Comparison of ENCODE assay signal across 26 cellular contexts in genomic region chr11:6640985-6641701, GRCh38.
"Had no signal": no experiment of that assay in that cellular context is flagged by ENCODE, and none has a peak within 500 bp of the region (broad histone marks: within the 10 kb centered on the region; RNA-seq: fewer than 3 reads in every experiment).

No MANE protein-coding gene starts in this region.

- H3K27me3 Mint-ChIP-seq: activated naive CD8-positive, alpha-beta T cell; activated T-cell treated with anti-CD3 and anti-CD28 coated beads, Interleukin-2, amount 50 U/mL, for 24 hours; activated T-helper 17 cell treated with anti-CD3 and anti-CD28 coated beads, Interleukin-2, amount 50 U/mL, for 72 hours; progenitor cell of endocrine pancreas; stimulated activated naive B cell treated with anti-CD40 and anti-IgM and Interleukin-4, amounts not matched to agents 10 μg/mL and 1 μg/mL and 100 μg/mL, for 72 hours had no signal

- H3K36me3 Mint-ChIP-seq: immature natural killer cell; stimulated activated naive B cell treated with anti-CD40 and anti-IgM and Interleukin-4, amounts not matched to agents 10 μg/mL and 1 μg/mL and 100 μg/mL, for 72 hours had no signal

- H3K9me3 Mint-ChIP-seq: activated T-cell treated with anti-CD3 and anti-CD28 coated beads, Interleukin-2, amount 50 U/mL, for 24 hours; activated T-helper 17 cell treated with anti-CD3 and anti-CD28 coated beads, Interleukin-2, amount 50 U/mL, for 72 hours; immature natural killer cell; stimulated activated naive B cell treated with anti-CD40 and anti-IgM and Interleukin-4, amounts not matched to agents 10 μg/mL and 1 μg/mL and 100 μg/mL, for 72 hours; T-helper 2 cell treated with Interferon-gamma antibody and Interleukin-4, amounts not matched to agents 5 μg/mL and 100 μg/mL, for 36 hours had no signal

- H3K4me1 Mint-ChIP-seq: activated T-helper 17 cell treated with anti-CD3 and anti-CD28 coated beads, Interleukin-2, amount 50 U/mL, for 72 hours; immature natural killer cell had no signal

- H3K27ac Mint-ChIP-seq: activated naive CD8-positive, alpha-beta T cell; activated T-cell treated with anti-CD3 and anti-CD28 coated beads, Interleukin-2, amount 50 U/mL, for 24 hours; activated T-helper 17 cell treated with anti-CD3 and anti-CD28 coated beads, Interleukin-2, amount 50 U/mL, for 72 hours; immature natural killer cell; progenitor cell of endocrine pancreas; stimulated activated naive B cell treated with anti-CD40 and anti-IgM and Interleukin-4, amounts not matched to agents 10 μg/mL and 1 μg/mL and 100 μg/mL, for 72 hours; T-helper 2 cell treated with Interferon-gamma antibody and Interleukin-4, amounts not matched to agents 5 μg/mL and 100 μg/mL, for 36 hours had no signal

- H3K9me3 ChIP-seq: adrenal gland, breast epithelium, gastroesophageal sphincter, left lung, mucosa of descending colon, SK-N-SH, upper lobe of left lung had no signal

- H3K9me2 ChIP-seq: SK-N-SH had no signal

- H3K27me3 ChIP-seq: adrenal gland, breast epithelium, gastroesophageal sphincter, left lung, upper lobe of left lung had no signal

- ATAC-seq: activated T-helper 17 cell treated with anti-CD3 and anti-CD28 coated beads, Interleukin-2, amount 50 U/mL, for 72 hours; gastroesophageal sphincter; left lung; mucosa of descending colon; stimulated activated naive B cell treated with anti-CD40 and anti-IgM and Interleukin-4, amounts not matched to agents 10 μg/mL and 1 μg/mL and 100 μg/mL, for 72 hours had no signal

- H3K4me2 ChIP-seq: SK-N-SH had no signal

- H3K36me3 ChIP-seq: adrenal gland, breast epithelium had no signal

- DNase-seq: activated CD4-positive, alpha-beta T cell treated with anti-CD3 and anti-CD28 coated beads for 1 hour; activated CD8-positive, alpha-beta memory T cell treated with anti-CD3 and anti-CD28 coated beads for 24 hours; activated CD8-positive, alpha-beta memory T cell treated with anti-CD3 and anti-CD28 coated beads, Interleukin-2, amount 50 U/mL, for 4 hours; activated naive CD4-positive, alpha-beta T cell; activated T-cell treated with anti-CD3 and anti-CD28 coated beads, Interleukin-2, amount 50 U/mL, for 24 hours; adrenal gland; cerebellar nuclear complex; cortex of kidney; immature natural killer cell; kidney glomerular epithelial cell; mammary epithelial cell; mucosa of descending colon; SK-N-SH; stimulated activated CD4-positive, alpha-beta T cell treated with anti-CD3 and anti-CD28 coated beads, Interleukin-2, amount 100 ng/mL, for 48 hours; stimulated activated CD8-positive, alpha-beta memory T cell treated with anti-CD3 and anti-CD28 coated beads, Interleukin-4, amount 100 ng/mL, for 48 hours; stimulated activated naive B cell treated with anti-CD40 and anti-IgM and Interleukin-4, amounts not matched to agents 10 μg/mL and 1 μg/mL and 100 μg/mL, for 72 hours; WERI-Rb-1 had no signal

- H3K4me3 ChIP-seq: adrenal gland, breast epithelium, gastroesophageal sphincter, left lung, mucosa of descending colon, upper lobe of left lung had no signal

- H3K4me3 Mint-ChIP-seq: activated naive CD8-positive, alpha-beta T cell; activated T-cell treated with anti-CD3 and anti-CD28 coated beads, Interleukin-2, amount 50 U/mL, for 24 hours; activated T-helper 17 cell treated with anti-CD3 and anti-CD28 coated beads, Interleukin-2, amount 50 U/mL, for 72 hours; immature natural killer cell; stimulated activated naive B cell treated with anti-CD40 and anti-IgM and Interleukin-4, amounts not matched to agents 10 μg/mL and 1 μg/mL and 100 μg/mL, for 72 hours; T-helper 2 cell treated with Interferon-gamma antibody and Interleukin-4, amounts not matched to agents 5 μg/mL and 100 μg/mL, for 36 hours had no signal

- H3K27ac ChIP-seq: adrenal gland, breast epithelium, epithelial cell of prostate, gastroesophageal sphincter, left lung, upper lobe of left lung, WERI-Rb-1 had no signal
